9 cellular contexts compared by ENCODE assay signal in genomic region chr19:8392017-8392591, GRCh38. TPM values are rescaled to one million over a fixed set of nuclear protein-coding genes. Genes with fewer than 3 reads are reported as not detected.
A peak's percentile ranks its signal among the peaks of the same experiment; 100 is the strongest.
DNase-seq lines count a peak whose midpoint lies in the region; ATAC-seq and TF ChIP-seq lines count a peak whose summit lies in the region.
"Had no signal": no experiment of that assay in that cellular context is flagged by ENCODE, and none has a peak within 500 bp of the region (broad histone marks: within the 10 kb centered on the region; RNA-seq: fewer than 3 reads in every experiment).

No MANE protein-coding gene starts in this region.

- peak overlapping the region; percentile 20 for H3K4me3 Mint-ChIP-seq in chondrocyte (ENCODE audit: unreplicated experiment)

- H3K4me1 ChIP-seq in mesenchymal stem cell (ENCODE audit: control insufficient read depth, insufficient read depth, low read depth, low read length), result peaks cover 46% of the 10 kb centered on the region

- DNase-seq in NCI-H2196 treated with DMSO at 0.1 percent for 48 hours (lab: John Stamatoyannopoulos, UW; ENCODE audit: unreplicated experiment) (peak; percentile 23), NCI-H2196 (lab: John Stamatoyannopoulos, UW; ENCODE audit: unreplicated experiment) (no peak), chondrocyte (ENCODE audit: low spot score) (no peak), mesenchymal stem cell (peak; percentile 63), germinal center (ENCODE audit: low spot score) (no peak)

- peak overlapping the region in 1 of 2 experiments; percentile 68 for H3K4me3 ChIP-seq in mesenchymal stem cell (ENCODE audit: insufficient read depth in 1 of 2, low read depth in 1 of 2, low read length in 2 of 2)

- H3K14ac ChIP-seq in mesenchymal stem cell (ENCODE audit: low read length in 2 of 2), result no peak overlapping the region

- no peaks in the 10 kb centered on the region for H3K27me3 Mint-ChIP-seq in chondrocyte (ENCODE audit: low read depth)

- H3K23ac ChIP-seq in mesenchymal stem cell (ENCODE audit: low read length in 2 of 2), result peak overlapping the region in 1 of 2 experiments; percentile 24

- H3K9ac ChIP-seq in mesenchymal stem cell (ENCODE audit: low read length), result peak overlapping the region; percentile 47

- no peaks in the 10 kb centered on the region for H3K9me3 ChIP-seq in mesenchymal stem cell (ENCODE audit: control insufficient read depth, low read length)

- no peak overlapping the region for H4K91ac ChIP-seq in mesenchymal stem cell (ENCODE audit: low read length)

- no peak overlapping the region for H3K4ac ChIP-seq in mesenchymal stem cell (ENCODE audit: low read depth in 1 of 2, low read length in 2 of 2)

- H3K9me3 Mint-ChIP-seq in chondrocyte (ENCODE audit: low read depth), result no peaks in the 10 kb centered on the region

- H2AFZ ChIP-seq in mesenchymal stem cell (ENCODE audit: low read depth, low read length), result no peak overlapping the region

- H3K4me2 ChIP-seq in mesenchymal stem cell (ENCODE audit: low read length, poor library complexity, severe bottlenecking), result peak overlapping the region; percentile 39

- H3K18ac ChIP-seq in mesenchymal stem cell (ENCODE audit: low read depth in 1 of 2, low read length in 2 of 2), result peak overlapping the region in 1 of 2 experiments; percentile 30

- ATAC-seq in HG02798 (IDR thresholded peaks at IDR 0.05; ENCODE audit: poor library complexity, unreplicated experiment) (no peak), HG03457 (IDR thresholded peaks at IDR 0.05; ENCODE audit: unreplicated experiment) (no peak)

- H2BK5ac ChIP-seq in mesenchymal stem cell (ENCODE audit: low read depth, low read length, poor library complexity, severe bottlenecking), result no peak overlapping the region

- no peaks in the 10 kb centered on the region for H3K36me3 Mint-ChIP-seq in chondrocyte (ENCODE audit: low read depth)

- no peaks in the 10 kb centered on the region for H3K27me3 ChIP-seq in mesenchymal stem cell (ENCODE audit: control insufficient read depth in 1 of 2, insufficient read depth in 1 of 2, low read length in 2 of 2)

- no peak for TF ChIP-seq CTCF in chondrocyte (IDR thresholded peaks at IDR 0.05)

- no peak overlapping the region for H2BK120ac ChIP-seq in mesenchymal stem cell (ENCODE audit: low read depth, low read length)

- peaks cover 76% of the 10 kb centered on the region for H3K4me1 Mint-ChIP-seq in chondrocyte (ENCODE audit: low read depth)

- peaks cover 8% of the 10 kb centered on the region for H3K79me1 ChIP-seq in mesenchymal stem cell (replicated peaks; ENCODE audit: low read length, poor library complexity, severe bottlenecking)

- peaks cover under 1 to 28% of the 10 kb centered on the region in 2 experiments for H3K36me3 ChIP-seq in mesenchymal stem cell (ENCODE audit: control insufficient read depth in 1 of 2, insufficient read depth in 2 of 2, low read depth in 1 of 2, low read length in 2 of 2)

- H2BK15ac ChIP-seq in mesenchymal stem cell (ENCODE audit: low read depth, poor library complexity, severe bottlenecking), result no peak overlapping the region

- H3K27ac ChIP-seq in mesenchymal stem cell (ENCODE audit: low read length, poor library complexity, severe bottlenecking) (peak overlapping the region; percentile 0), temporal lobe (ENCODE audit: low read depth, low read length) (peak overlapping the region; percentile 99)

- H2BK12ac ChIP-seq in mesenchymal stem cell (ENCODE audit: low read length in 2 of 2), result peak overlapping the region; percentile 38 to 40

- H2AK5ac ChIP-seq in mesenchymal stem cell (ENCODE audit: low read length, severe bottlenecking), result no peak overlapping the region

- peak overlapping the region; percentile 30 for H4K8ac ChIP-seq in mesenchymal stem cell (ENCODE audit: low read length)

- peak overlapping the region; percentile 89 for H3K27ac Mint-ChIP-seq in chondrocyte (ENCODE audit: unreplicated experiment)

- 79% methylated on average over 11 of the region's 11 CpGs for WGBS in mesenchymal stem cell

RNA-seq across cellular contexts. Expression of gene RAB11B, which starts 1.9 kb away (rescaled TPM):
- total RNA-seq in chondrocyte (96.4 to 106 TPM (median 104 TPM) in 3 replicates), temporal lobe (163 TPM)
- polyA plus RNA-seq in mesenchymal stem cell (2013, experiment 1 of 2), result 90.1 TPM
- polyA plus RNA-seq in mesenchymal stem cell (2013, experiment 2 of 2), result 92.4 TPM

RNA-seq across cellular contexts. Expression of gene MARCHF2, which starts 21.0 kb away (rescaled TPM):
- total RNA-seq in chondrocyte, result 35.0 to 42.5 TPM (median 37.5 TPM) in 3 replicates
- 42.1 TPM for polyA plus RNA-seq in mesenchymal stem cell (2013, experiment 1 of 2)
- polyA plus RNA-seq in mesenchymal stem cell (2013, experiment 2 of 2), result 39.4 TPM
- 22.4 TPM for total RNA-seq in temporal lobe

RNA-seq across cellular contexts. Expression of gene ANGPTL4, which starts 28.1 kb away (rescaled TPM):
- 56.4 to 143 TPM (median 127 TPM) in 3 replicates for total RNA-seq in chondrocyte
- polyA plus RNA-seq in mesenchymal stem cell (2013, experiment 1 of 2), result 48.8 TPM
- 48.5 TPM for polyA plus RNA-seq in mesenchymal stem cell (2013, experiment 2 of 2)
- total RNA-seq in temporal lobe, result 1.5 TPM
- total RNA-seq: HT1080 had no signal

RNA-seq across cellular contexts. Expression of gene KANK3, which starts 49.0 kb away (rescaled TPM):
- 0.56 to 1.2 TPM (median 1.2 TPM) in 3 replicates for total RNA-seq in chondrocyte
- 0.14 TPM for polyA plus RNA-seq in mesenchymal stem cell (2013, experiment 1 of 2)
- 0.23 TPM for polyA plus RNA-seq in mesenchymal stem cell (2013, experiment 2 of 2)
- total RNA-seq in temporal lobe, result 2.2 TPM
- total RNA-seq: HT1080 had no signal

RNA-seq across cellular contexts. Expression of gene HNRNPM, which starts 52.7 kb away (rescaled TPM):
- total RNA-seq in chondrocyte (111 to 185 TPM (median 116 TPM) in 3 replicates), temporal lobe (84.3 TPM)
- polyA plus RNA-seq in mesenchymal stem cell (2013, experiment 1 of 2), result 84.5 TPM
- 82.9 TPM for polyA plus RNA-seq in mesenchymal stem cell (2013, experiment 2 of 2)

Comparison
In these comparisons a context has a peak if more than half of its experiments do, and no peak if none do; other contexts are left out.
1. DNase-seq: peak in NCI-H2196 treated with DMSO at 0.1 percent for 48 hours (single experiment) and mesenchymal stem cell (single experiment); none in NCI-H2196 (single experiment), chondrocyte (single experiment) and germinal center (single experiment).
2. RNA of gene ANGPTL4, which starts 28.1 kb away (total RNA-seq): 56.4 to 143 TPM in chondrocyte; 1.5 TPM in temporal lobe (single experiment); every median in the first group is over 10 times any median in the second.